8 cellular contexts compared by ENCODE assay signal in genomic region chr1:208243851-208244583, GRCh38. TPM values are rescaled to one million over a fixed set of nuclear protein-coding genes. Genes with fewer than 3 reads are reported as not detected.
DNase-seq lines count a peak whose midpoint lies in the region; ATAC-seq and TF ChIP-seq lines count a peak whose summit lies in the region.

Gene PLXNA2, minus strand, starts transcription at chr1:208244384. Its CDS starts 26,462 bp downstream, at chr1:208217922.

- H3K9me3 Mint-ChIP-seq in T-cell = no peaks in the 10 kb centered on the region

- H3K9me3 ChIP-seq in heart right ventricle (no peaks in the 10 kb centered on the region), uterus (no peaks in the 10 kb centered on the region)

- peaks cover 17 to 19% of the 10 kb centered on the region in 2 donors for H3K27me3 Mint-ChIP-seq in T-cell

- H3K27me3 ChIP-seq in heart right ventricle (peaks cover 0 to 36% (median 0%) of the 10 kb centered on the region in 7 donors), uterus (no peaks in the 10 kb centered on the region)

- TF ChIP-seq CTCF in heart right ventricle (IDR thresholded peaks at IDR 0.05) (no peak), uterus (IDR thresholded peaks at IDR 0.05) (no peak)

- H3K36me3 ChIP-seq in heart right ventricle (peaks cover 0 to 2% (median 0%) of the 10 kb centered on the region in 9 donors), uterus (no peaks in the 10 kb centered on the region)

- peak within 1 kb of the TSS; percentile 75 to 83 (median 82) for H3K4me3 Mint-ChIP-seq in T-cell

- POLR2A ChIA-PET in T-cell (lab: Charles Lee) = interaction anchor here in 1 of 2 donors (0.6 to 1.4 kb wide), 4 partner anchors 14 to 222 kb away, joined by 3 to 4 read pairs (median 4); no protein-coding TSS in a partner anchor

- H3K27ac Mint-ChIP-seq in T-cell = peak within 1 kb of the TSS; percentile 4 to 80

- peak; percentile 8 to 57 for TF ChIP-seq POLR2A in uterus (IDR thresholded peaks at IDR 0.05)

- ATAC-seq in GM19397 (IDR thresholded peaks at IDR 0.05; ENCODE audit: unreplicated experiment) (peak; percentile 60), T-cell (replicated peaks in 1 of 4) (peak; percentile 71 to 82 (median 78)), heart right ventricle (peak; percentile 73 to 94 (median 83))

- peaks cover 8 to 12% (median 8%) of the 10 kb centered on the region in 3 donors for H3K4me1 Mint-ChIP-seq in T-cell

- peak within 1 kb of the TSS; percentile 74 to 99 (median 88) for H3K4me3 ChIP-seq in heart right ventricle
- H3K4me3 ChIP-seq in uterus = peak within 1 kb of the TSS; percentile 71 to 91

- no peaks in the 10 kb centered on the region for H3K36me3 Mint-ChIP-seq in T-cell

- WGBS in heart right ventricle, 2 donors = 0% methylated on average over 80 to 84 of the region's 84 CpGs

- H3K4me1 ChIP-seq in heart right ventricle (peaks cover 4 to 64% (median 44%) of the 10 kb centered on the region in 9 donors), uterus (peaks cover 0 to 6% of the 10 kb centered on the region in 2 donors)

- intact Hi-C loops in heart right ventricle (cut with DNase I) (loop anchor here (2.0 to 10.0 kb wide), 12 partner anchors 37 to 409 kb away; no protein-coding TSS in a partner anchor), posterior cingulate gyrus (cut with DNase I) (loop anchor here (1.0 kb wide), 1 partner anchor 219 kb away; no protein-coding TSS in a partner anchor), uterus (cut with DNase I; ENCODE audit: low total_unique reads) (loop anchor here (5.0 to 10.0 kb wide), 2 partner anchors 109 to 157 kb away; no protein-coding TSS in a partner anchor)

- CTCF ChIA-PET in T-cell (lab: Charles Lee) = interaction anchor here (0.6 to 5.9 kb wide), 9 partner anchors 7 to 361 kb away, joined by 3 to 81 read pairs (median 4); no protein-coding TSS in a partner anchor

- H3K27ac ChIP-seq in heart right ventricle (peak within 1 kb of the TSS; percentile 84 to 98 (median 92)), uterus (peak within 1 kb of the TSS; percentile 87 to 89)

- in situ Hi-C loops in ACHN (cut with HindIII; ENCODE audit: low pct_ligation_motif_present, low pct_unique_long_range_greater_than_20kb, low sequenced_read_pairs) = no loop called here

- DNase-seq in ACHN (peak; percentile 45), NCI-H1105 (lab: John Stamatoyannopoulos, UW) (peak; percentile 62), T-cell (peak; percentile 16 to 76 (median 54)), amygdala (lab: John Stamatoyannopoulos, UW) (peak in 44 of 56 donors; percentile 21 to 77 (median 55)), heart right ventricle (peak; percentile 87), posterior cingulate gyrus (peak; percentile 50 to 94 (median 65)), uterus (peak; percentile 70 to 71)

RNA-seq across cellular contexts. Expression of gene PLXNA2, which starts in this region (rescaled TPM):
- total RNA-seq in T-cell (1 to 10 TPM; 1.3 to 2.6 (median 2.2) TPM), heart right ventricle (10 to 100 TPM; 13.4 to 31.6 (median 18.3) TPM), uterus (10 to 100 TPM in 2 of 4 donors, 1 to 10 TPM in 2; 5.4 to 94.5 (median 9.5) TPM)
- polyA plus RNA-seq in heart right ventricle = 10 to 100 TPM in 1 of 2 donors, 1 to 10 TPM in 1; 6.1 to 11.0 TPM

Comparison
In these comparisons a context has a peak if more than half of its experiments do, and no peak if none do; other contexts are left out.
1. Peak in every context shown above with its lines: DNase-seq, ATAC-seq, H3K4me3 ChIP-seq and H3K27ac ChIP-seq.